Comparison of ENCODE assay signal across 21 cellular contexts in genomic region chr20:21185849-21186248, GRCh38.
"Had no signal": no experiment of that assay in that cellular context is flagged by ENCODE, and none has a peak within 500 bp of the region (broad histone marks: within the 10 kb centered on the region; RNA-seq: fewer than 3 reads in every experiment).

No MANE protein-coding gene starts in this region.

- H3K4me3 ChIP-seq: MG63 had no signal

- H3K9me3 ChIP-seq: MG63, SK-N-SH had no signal

- H3K27me3 ChIP-seq: MG63 had no signal

- DNase-seq: Karpas-422, KG1, MG63, NCI-H1092, NCI-H1105 treated with DMSO at 0.1 percent for 48 hours, NCI-H1417 treated with DMSO at 0.1 percent for 48 hours, NCI-H146, NCI-H1694 treated with DMSO at 0.1 percent for 48 hours, NCI-H1930, NCI-H2081, NCI-H2171, NCI-H226, NCI-H446, NCI-H510A, NCI-H524 treated with DMSO at 0.1 percent for 48 hours, NCI-H69, NCI-H774, PC-3, SHP77, SK-N-SH had no signal

- H3K9ac ChIP-seq: SK-N-SH had no signal

- H3K4me2 ChIP-seq: SK-N-SH had no signal

- H3K36me3 ChIP-seq: MG63 had no signal

- ATAC-seq: Panc1, PC-3 had no signal
